In genomic region chr3:39260318-39260717, GRCh38 we compare ENCODE assay signal across 20 cellular contexts. TPM values are rescaled to one million over a fixed set of nuclear protein-coding genes. Genes with fewer than 3 reads are reported as not detected.
DNase-seq lines count a peak whose midpoint lies in the region; ATAC-seq, FAIRE-seq and TF ChIP-seq lines count a peak whose summit lies in the region.
"Had no signal": no experiment of that assay in that cellular context is flagged by ENCODE, and none has a peak within 500 bp of the region (broad histone marks: within the 10 kb centered on the region; RNA-seq: fewer than 3 reads in every experiment).

No MANE protein-coding gene starts in this region.

- peaks cover 2 to 4% (median 3%) of the 10 kb centered on the region in 3 donors for H3K27me3 Mint-ChIP-seq in immature natural killer cell (ENCODE audit: low read depth in 3 of 3)
- H3K27me3 Mint-ChIP-seq: stimulated activated memory B cell treated with anti-CD40 and anti-IgM and Interleukin-4, amounts not matched to agents 10 μg/mL and 1 μg/mL and 100 μg/mL, for 72 hours had no signal

- TF ChIP-seq POLR2A in spleen (IDR thresholded peaks at IDR 0.05) (no peak), H54 (IDR thresholded peaks at IDR 0.05; ENCODE audit: low read depth, low read length) (no peak)

- H3K36me3 Mint-ChIP-seq in immature natural killer cell, result peaks cover 30 to 36% (median 36%) of the 10 kb centered on the region in 3 donors
- H3K36me3 Mint-ChIP-seq: stimulated activated memory B cell treated with anti-CD40 and anti-IgM and Interleukin-4, amounts not matched to agents 10 μg/mL and 1 μg/mL and 100 μg/mL, for 72 hours had no signal

- H3K9me3 Mint-ChIP-seq in immature natural killer cell, result no peaks in the 10 kb centered on the region
- H3K9me3 Mint-ChIP-seq: activated naive CD4-positive, alpha-beta T cell treated with anti-CD3 and anti-CD28 coated beads, Interleukin-2, amount 10 ng/mL, durations not matched to agents 7 days and 5 days; stimulated activated memory B cell treated with anti-CD40 and anti-IgM and Interleukin-4, amounts not matched to agents 10 μg/mL and 1 μg/mL and 100 μg/mL, for 72 hours had no signal

- H3K4me3 ChIP-seq in right atrium auricular region (no peak overlapping the region), OCI-LY3 (ENCODE audit: low read length) (no peak overlapping the region), spleen (no peak overlapping the region)
- H3K4me3 ChIP-seq: colonic mucosa, right lobe of liver had no signal

- H3K27ac ChIP-seq in right atrium auricular region (peak overlapping the region; percentile 46 to 77), OCI-LY3 (ENCODE audit: low read length) (no peak overlapping the region), spleen (peak overlapping the region in 5 of 8 donors; percentile 9 to 82 (median 58))
- H3K27ac ChIP-seq: colonic mucosa, epithelial cell of prostate, right lobe of liver had no signal

- intact Hi-C loops in Right ventricle myocardium inferior (cut with DNase I) (loop anchor here (5.0 kb wide), 1 partner anchor 53 kb away; no protein-coding TSS in a partner anchor), spleen (cut with DNase I; ENCODE audit: low total_unique reads) (no loop called here)

- WGBS in spleen, 5 donors, result 49 to 67% (median 51%) methylated on average over 2 of the region's 2 CpGs

- no peak overlapping the region for H2AFZ ChIP-seq in OCI-LY3 (ENCODE audit: low read depth, low read length)

- FAIRE-seq in H54 (lab: Jason Lieb, UNC), result no peak

- H3K4me1 ChIP-seq in right atrium auricular region (peaks cover 0 to 14% of the 10 kb centered on the region in 2 donors), OCI-LY3 (ENCODE audit: low read length) (peaks cover 47% of the 10 kb centered on the region), spleen (peaks cover under 1 to 89% (median 51%) of the 10 kb centered on the region in 6 donors)
- H3K4me1 ChIP-seq: BE2C, Caco-2, colonic mucosa, right lobe of liver had no signal

- peak overlapping the region; percentile 33 for H3K4me2 ChIP-seq in OCI-LY3 (ENCODE audit: low read length)

- H3K27ac Mint-ChIP-seq in immature natural killer cell, result peak overlapping the region; percentile 90 to 100 (median 96)
- H3K27ac Mint-ChIP-seq: activated CD8-positive, alpha-beta T cell treated with anti-CD3 and anti-CD28 coated beads, Interleukin-2, amount 10 ng/mL, durations not matched to agents 7 days and 5 days; activated naive CD4-positive, alpha-beta T cell treated with anti-CD3 and anti-CD28 coated beads, Interleukin-2, amount 10 ng/mL, durations not matched to agents 7 days and 5 days had no signal

- TF ChIP-seq CTCF in right atrium auricular region (IDR thresholded peaks at IDR 0.05), result no peak
- TF ChIP-seq CTCF in OCI-LY3 (IDR thresholded peaks at IDR 0.05; ENCODE audit: low read depth, low read length), result no peak
- TF ChIP-seq CTCF in spleen (IDR thresholded peaks at IDR 0.05 in 8 of 11, conservative IDR thresholded peaks at IDR 0.05 in 3 of 11), result no peak

- H3K36me3 ChIP-seq in right atrium auricular region, result no peaks in the 10 kb centered on the region
- H3K36me3 ChIP-seq in OCI-LY3 (replicated peaks; ENCODE audit: low read depth, low read length), result no peaks in the 10 kb centered on the region
- no peaks in the 10 kb centered on the region for H3K36me3 ChIP-seq in spleen
- H3K36me3 ChIP-seq: BE2C, colonic mucosa, right lobe of liver had no signal

- no peaks in the 10 kb centered on the region for H3K79me2 ChIP-seq in OCI-LY3 (ENCODE audit: low read length)

- ATAC-seq in Right ventricle myocardium inferior (no peak), HG03159 (IDR thresholded peaks at IDR 0.05; ENCODE audit: unreplicated experiment) (no peak)

- H4K20me1 ChIP-seq in OCI-LY3 (ENCODE audit: insufficient read depth, low read length), result no peaks in the 10 kb centered on the region

- no peaks in the 10 kb centered on the region for H3K9me3 ChIP-seq in right atrium auricular region
- H3K9me3 ChIP-seq in OCI-LY3 (ENCODE audit: insufficient read depth, low read length), result no peaks in the 10 kb centered on the region
- no peaks in the 10 kb centered on the region for H3K9me3 ChIP-seq in spleen
- H3K9me3 ChIP-seq: BE2C, Caco-2, colonic mucosa, right lobe of liver had no signal

- H3K4me1 Mint-ChIP-seq in immature natural killer cell, result peaks cover 95 to 99% of the 10 kb centered on the region in 2 donors

- DNase-seq in right atrium auricular region (ENCODE audit: low spot score) (no peak), Right ventricle myocardium inferior (ENCODE audit: missing footprints) (no peak), immature natural killer cell (no peak), spleen (no peak), H54 (ENCODE audit: insufficient read length, low spot score) (no peak), T-helper 9 cell (no peak)
- DNase-seq: Caco-2, NCI-H1105, NCI-H187 treated with DMSO at 0.1 percent for 48 hours, NCI-H526 had no signal

- H3K27me3 ChIP-seq in right atrium auricular region (no peaks in the 10 kb centered on the region), OCI-LY3 (ENCODE audit: low read depth, low read length) (peaks cover 48% of the 10 kb centered on the region), spleen (replicated peaks in 1 of 7) (no peaks in the 10 kb centered on the region)
- H3K27me3 ChIP-seq: colonic mucosa, right lobe of liver had no signal

- H3K4me3 Mint-ChIP-seq in immature natural killer cell, result peak overlapping the region in 4 of 5 donors; percentile 6 to 78 (median 32)
- H3K4me3 Mint-ChIP-seq: activated CD8-positive, alpha-beta T cell treated with anti-CD3 and anti-CD28 coated beads, Interleukin-2, amount 10 ng/mL, durations not matched to agents 7 days and 5 days; activated naive CD4-positive, alpha-beta T cell treated with anti-CD3 and anti-CD28 coated beads, Interleukin-2, amount 10 ng/mL, durations not matched to agents 7 days and 5 days had no signal

- H3K9ac ChIP-seq in OCI-LY3 (ENCODE audit: low read length), result no peak overlapping the region

RNA-seq across cellular contexts. Expression of gene CX3CR1, which starts 19.5 kb away (rescaled TPM):
- total RNA-seq in right atrium auricular region, result under 1 TPM; 0.26 to 0.59 TPM
- 2.1 TPM for total RNA-seq in Right ventricle myocardium inferior
- polyA plus RNA-seq in immature natural killer cell, result 1,000 to 10,000 TPM in 1 of 3 donors, 100 to 1,000 TPM in 2; 338 to 1,281 (median 522) TPM
- 10 to 100 TPM in 2 of 7 donors, 1 to 10 TPM in 5; 5.1 to 15.0 (median 7.2) TPM for total RNA-seq in spleen
- polyA plus RNA-seq in spleen, result under 1 TPM; 0.09 to 0.80 (median 0.35) TPM
- total RNA-seq: glomerular endothelial cell had no signal
